ENCODE assay signal across 1 cellular context in the genomic region with DNA sequence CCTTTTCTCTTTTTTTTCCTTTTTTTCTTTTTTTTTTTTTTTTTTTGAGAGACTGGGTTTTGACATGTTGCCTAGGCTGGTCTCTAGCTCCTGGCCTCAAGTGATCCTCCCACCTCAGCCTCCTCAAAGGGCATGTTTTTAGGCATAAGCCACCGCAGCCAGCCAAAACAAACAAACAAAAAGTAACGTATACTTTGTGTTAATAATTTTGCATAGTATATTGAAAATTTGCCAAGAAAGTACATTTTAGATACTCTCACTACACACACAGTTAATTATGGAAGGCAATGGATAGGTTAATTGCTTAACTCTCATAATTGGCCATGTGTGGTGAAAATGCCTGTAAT.
TF ChIP-seq lines count a peak whose summit lies in the region.

No MANE protein-coding gene starts in this region.

TF ChIP-seq in GM23338, 12 proteins besides CTCF, POLR2A, EP300 and RAD21:
- TF ChIP-seq, protein P1, sequence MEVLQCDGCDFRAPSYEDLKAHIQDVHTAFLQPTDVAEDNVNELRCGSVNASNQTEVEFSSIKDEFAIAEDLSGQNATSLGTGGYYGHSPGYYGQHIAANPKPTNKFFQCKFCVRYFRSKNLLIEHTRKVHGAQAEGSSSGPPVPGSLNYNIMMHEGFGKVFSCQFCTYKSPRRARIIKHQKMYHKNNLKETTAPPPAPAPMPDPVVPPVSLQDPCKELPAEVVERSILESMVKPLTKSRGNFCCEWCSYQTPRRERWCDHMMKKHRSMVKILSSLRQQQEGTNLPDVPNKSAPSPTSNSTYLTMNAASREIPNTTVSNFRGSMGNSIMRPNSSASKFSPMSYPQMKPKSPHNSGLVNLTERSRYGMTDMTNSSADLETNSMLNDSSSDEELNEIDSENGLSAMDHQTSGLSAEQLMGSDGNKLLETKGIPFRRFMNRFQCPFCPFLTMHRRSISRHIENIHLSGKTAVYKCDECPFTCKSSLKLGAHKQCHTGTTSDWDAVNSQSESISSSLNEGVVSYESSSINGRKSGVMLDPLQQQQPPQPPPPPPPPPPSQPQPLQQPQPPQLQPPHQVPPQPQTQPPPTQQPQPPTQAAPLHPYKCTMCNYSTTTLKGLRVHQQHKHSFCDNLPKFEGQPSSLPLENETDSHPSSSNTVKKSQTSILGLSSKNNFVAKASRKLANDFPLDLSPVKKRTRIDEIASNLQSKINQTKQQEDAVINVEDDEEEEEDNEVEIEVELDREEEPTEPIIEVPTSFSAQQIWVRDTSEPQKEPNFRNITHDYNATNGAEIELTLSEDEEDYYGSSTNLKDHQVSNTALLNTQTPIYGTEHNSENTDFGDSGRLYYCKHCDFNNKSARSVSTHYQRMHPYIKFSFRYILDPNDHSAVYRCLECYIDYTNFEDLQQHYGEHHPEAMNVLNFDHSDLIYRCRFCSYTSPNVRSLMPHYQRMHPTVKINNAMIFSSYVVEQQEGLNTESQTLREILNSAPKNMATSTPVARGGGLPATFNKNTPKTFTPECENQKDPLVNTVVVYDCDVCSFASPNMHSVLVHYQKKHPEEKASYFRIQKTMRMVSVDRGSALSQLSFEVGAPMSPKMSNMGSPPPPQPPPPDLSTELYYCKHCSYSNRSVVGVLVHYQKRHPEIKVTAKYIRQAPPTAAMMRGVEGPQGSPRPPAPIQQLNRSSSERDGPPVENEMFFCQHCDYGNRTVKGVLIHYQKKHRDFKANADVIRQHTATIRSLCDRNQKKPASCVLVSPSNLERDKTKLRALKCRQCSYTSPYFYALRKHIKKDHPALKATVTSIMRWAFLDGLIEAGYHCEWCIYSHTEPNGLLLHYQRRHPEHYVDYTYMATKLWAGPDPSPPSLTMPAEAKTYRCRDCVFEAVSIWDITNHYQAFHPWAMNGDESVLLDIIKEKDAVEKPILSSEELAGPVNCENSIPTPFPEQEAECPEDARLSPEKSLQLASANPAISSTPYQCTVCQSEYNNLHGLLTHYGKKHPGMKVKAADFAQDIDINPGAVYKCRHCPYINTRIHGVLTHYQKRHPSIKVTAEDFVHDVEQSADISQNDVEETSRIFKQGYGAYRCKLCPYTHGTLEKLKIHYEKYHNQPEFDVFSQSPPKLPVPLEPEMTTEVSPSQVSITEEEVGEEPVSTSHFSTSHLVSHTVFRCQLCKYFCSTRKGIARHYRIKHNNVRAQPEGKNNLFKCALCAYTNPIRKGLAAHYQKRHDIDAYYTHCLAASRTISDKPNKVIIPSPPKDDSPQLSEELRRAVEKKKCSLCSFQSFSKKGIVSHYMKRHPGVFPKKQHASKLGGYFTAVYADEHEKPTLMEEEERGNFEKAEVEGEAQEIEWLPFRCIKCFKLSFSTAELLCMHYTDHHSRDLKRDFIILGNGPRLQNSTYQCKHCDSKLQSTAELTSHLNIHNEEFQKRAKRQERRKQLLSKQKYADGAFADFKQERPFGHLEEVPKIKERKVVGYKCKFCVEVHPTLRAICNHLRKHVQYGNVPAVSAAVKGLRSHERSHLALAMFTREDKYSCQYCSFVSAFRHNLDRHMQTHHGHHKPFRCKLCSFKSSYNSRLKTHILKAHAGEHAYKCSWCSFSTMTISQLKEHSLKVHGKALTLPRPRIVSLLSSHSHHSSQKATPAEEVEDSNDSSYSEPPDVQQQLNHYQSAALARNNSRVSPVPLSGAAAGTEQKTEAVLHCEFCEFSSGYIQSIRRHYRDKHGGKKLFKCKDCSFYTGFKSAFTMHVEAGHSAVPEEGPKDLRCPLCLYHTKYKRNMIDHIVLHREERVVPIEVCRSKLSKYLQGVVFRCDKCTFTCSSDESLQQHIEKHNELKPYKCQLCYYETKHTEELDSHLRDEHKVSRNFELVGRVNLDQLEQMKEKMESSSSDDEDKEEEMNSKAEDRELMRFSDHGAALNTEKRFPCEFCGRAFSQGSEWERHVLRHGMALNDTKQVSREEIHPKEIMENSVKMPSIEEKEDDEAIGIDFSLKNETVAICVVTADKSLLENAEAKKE (CRISPR knock-in tag; IDR thresholded peaks at IDR 0.05): no peak
- TF ChIP-seq JUNB (IDR thresholded peaks at IDR 0.05; ENCODE audit: unreplicated experiment): no peak
- TF ChIP-seq NANOG (IDR thresholded peaks at IDR 0.05; ENCODE audit: borderline replicate concordance): no peak
- no peak for TF ChIP-seq ZNF114 (CRISPR knock-in tag; IDR thresholded peaks at IDR 0.05)
- no peak for TF ChIP-seq CREB1 (CRISPR knock-in tag; IDR thresholded peaks at IDR 0.05; ENCODE audit: low read depth)
- no peak for TF ChIP-seq STAT1 (IDR thresholded peaks at IDR 0.05; ENCODE audit: unreplicated experiment)
- TF ChIP-seq ZNF331 (CRISPR knock-in tag; IDR thresholded peaks at IDR 0.05; ENCODE audit: low read depth): no peak
- TF ChIP-seq, protein P2, sequence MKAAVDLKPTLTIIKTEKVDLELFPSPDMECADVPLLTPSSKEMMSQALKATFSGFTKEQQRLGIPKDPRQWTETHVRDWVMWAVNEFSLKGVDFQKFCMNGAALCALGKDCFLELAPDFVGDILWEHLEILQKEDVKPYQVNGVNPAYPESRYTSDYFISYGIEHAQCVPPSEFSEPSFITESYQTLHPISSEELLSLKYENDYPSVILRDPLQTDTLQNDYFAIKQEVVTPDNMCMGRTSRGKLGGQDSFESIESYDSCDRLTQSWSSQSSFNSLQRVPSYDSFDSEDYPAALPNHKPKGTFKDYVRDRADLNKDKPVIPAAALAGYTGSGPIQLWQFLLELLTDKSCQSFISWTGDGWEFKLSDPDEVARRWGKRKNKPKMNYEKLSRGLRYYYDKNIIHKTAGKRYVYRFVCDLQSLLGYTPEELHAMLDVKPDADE (IDR thresholded peaks at IDR 0.05): no peak
- TF ChIP-seq, protein P3, sequence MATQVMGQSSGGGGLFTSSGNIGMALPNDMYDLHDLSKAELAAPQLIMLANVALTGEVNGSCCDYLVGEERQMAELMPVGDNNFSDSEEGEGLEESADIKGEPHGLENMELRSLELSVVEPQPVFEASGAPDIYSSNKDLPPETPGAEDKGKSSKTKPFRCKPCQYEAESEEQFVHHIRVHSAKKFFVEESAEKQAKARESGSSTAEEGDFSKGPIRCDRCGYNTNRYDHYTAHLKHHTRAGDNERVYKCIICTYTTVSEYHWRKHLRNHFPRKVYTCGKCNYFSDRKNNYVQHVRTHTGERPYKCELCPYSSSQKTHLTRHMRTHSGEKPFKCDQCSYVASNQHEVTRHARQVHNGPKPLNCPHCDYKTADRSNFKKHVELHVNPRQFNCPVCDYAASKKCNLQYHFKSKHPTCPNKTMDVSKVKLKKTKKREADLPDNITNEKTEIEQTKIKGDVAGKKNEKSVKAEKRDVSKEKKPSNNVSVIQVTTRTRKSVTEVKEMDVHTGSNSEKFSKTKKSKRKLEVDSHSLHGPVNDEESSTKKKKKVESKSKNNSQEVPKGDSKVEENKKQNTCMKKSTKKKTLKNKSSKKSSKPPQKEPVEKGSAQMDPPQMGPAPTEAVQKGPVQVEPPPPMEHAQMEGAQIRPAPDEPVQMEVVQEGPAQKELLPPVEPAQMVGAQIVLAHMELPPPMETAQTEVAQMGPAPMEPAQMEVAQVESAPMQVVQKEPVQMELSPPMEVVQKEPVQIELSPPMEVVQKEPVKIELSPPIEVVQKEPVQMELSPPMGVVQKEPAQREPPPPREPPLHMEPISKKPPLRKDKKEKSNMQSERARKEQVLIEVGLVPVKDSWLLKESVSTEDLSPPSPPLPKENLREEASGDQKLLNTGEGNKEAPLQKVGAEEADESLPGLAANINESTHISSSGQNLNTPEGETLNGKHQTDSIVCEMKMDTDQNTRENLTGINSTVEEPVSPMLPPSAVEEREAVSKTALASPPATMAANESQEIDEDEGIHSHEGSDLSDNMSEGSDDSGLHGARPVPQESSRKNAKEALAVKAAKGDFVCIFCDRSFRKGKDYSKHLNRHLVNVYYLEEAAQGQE (IDR thresholded peaks at IDR 0.05; ENCODE audit: unreplicated experiment): no peak
- TF ChIP-seq EZH2phosphoT487 (IDR thresholded peaks at IDR 0.05; ENCODE audit: unreplicated experiment): no peak
- no peak for TF ChIP-seq EZH2 (IDR thresholded peaks at IDR 0.05; ENCODE audit: low read depth, unreplicated experiment)
- TF ChIP-seq POLR2AphosphoS5 (IDR thresholded peaks at IDR 0.05; ENCODE audit: low read depth): no peak
